9 cellular contexts compared by ENCODE assay signal in genomic region chr22:20859615-20860014, GRCh38. TPM values are rescaled to one million over a fixed set of nuclear protein-coding genes. Genes with fewer than 3 reads are reported as not detected.
A peak's percentile ranks its signal among the peaks of the same experiment; 100 is the strongest.
DNase-seq lines count a peak whose midpoint lies in the region; ATAC-seq lines count a peak whose summit lies in the region.
"Had no signal": no experiment of that assay in that cellular context is flagged by ENCODE, and none has a peak within 500 bp of the region (broad histone marks: within the 10 kb centered on the region; RNA-seq: fewer than 3 reads in every experiment).

No MANE protein-coding gene starts in this region.

- H3K27me3 ChIP-seq in iPS-18a (ENCODE audit: control insufficient read depth, insufficient read depth, low read length), result peaks cover 12% of the 10 kb centered on the region

- H3K9me3 ChIP-seq in iPS-18a (ENCODE audit: control insufficient read depth, low read depth, low read length), result no peaks in the 10 kb centered on the region

- H3K27ac ChIP-seq in iPS-18a (ENCODE audit: low read length), result no peak overlapping the region

- intact Hi-C loops in activated CD4-positive, alpha-beta memory T cell treated with anti-CD3 and anti-CD28 coated beads for 36 hours (cut with micrococcal nuclease), result no loop called here

- no peak for ATAC-seq in stimulated activated naive B cell treated with anti-CD40 and anti-IgM and Interleukin-4, amounts not matched to agents 10 μg/mL and 1 μg/mL and 100 μg/mL, for 72 hours (replicated peaks)

- peaks cover 4% of the 10 kb centered on the region for H3K36me3 Mint-ChIP-seq in activated CD4-positive, alpha-beta memory T cell treated with anti-CD3 and anti-CD28 coated beads for 36 hours
- H3K36me3 Mint-ChIP-seq in stimulated activated naive B cell treated with anti-CD40 and anti-IgM and Interleukin-4, amounts not matched to agents 10 μg/mL and 1 μg/mL and 100 μg/mL, for 72 hours, result peaks cover 10 to 22% of the 10 kb centered on the region in 2 donors

- H3K4me1 ChIP-seq in iPS-18a (ENCODE audit: control insufficient read depth, low read depth, low read length), result peaks cover 7% of the 10 kb centered on the region

- DNase-seq in NCI-H2227 (lab: John Stamatoyannopoulos, UW; ENCODE audit: unreplicated experiment) (peak; percentile 25), NCI-H2227 treated with DMSO at 0.1 percent for 48 hours (lab: John Stamatoyannopoulos, UW) (no peak), DMS114 treated with DMSO at 0.1 percent for 48 hours (lab: John Stamatoyannopoulos, UW; ENCODE audit: unreplicated experiment) (no peak), NCI-H2107 (lab: John Stamatoyannopoulos, UW) (no peak)
- no peak for DNase-seq in activated CD4-positive, alpha-beta memory T cell treated with anti-CD3 and anti-CD28 coated beads for 36 hours
- DNase-seq in stimulated activated naive B cell treated with anti-CD40 and anti-IgM and Interleukin-4, amounts not matched to agents 10 μg/mL and 1 μg/mL and 100 μg/mL, for 72 hours, result no peak
- no peak for DNase-seq in activated CD4-positive, alpha-beta T cell treated with anti-CD3 and anti-CD28 coated beads, Interleukin-2, amount 50 U/mL, for 4 hours
- DNase-seq: cortex of kidney had no signal

- H3K4me1 Mint-ChIP-seq in activated CD4-positive, alpha-beta memory T cell treated with anti-CD3 and anti-CD28 coated beads for 36 hours (ENCODE audit: low read depth), result peaks cover 48% of the 10 kb centered on the region
- H3K4me1 Mint-ChIP-seq in stimulated activated naive B cell treated with anti-CD40 and anti-IgM and Interleukin-4, amounts not matched to agents 10 μg/mL and 1 μg/mL and 100 μg/mL, for 72 hours, result peaks cover 26 to 49% of the 10 kb centered on the region in 2 donors

- peak overlapping the region; percentile 86 for H3K4me3 Mint-ChIP-seq in activated CD4-positive, alpha-beta memory T cell treated with anti-CD3 and anti-CD28 coated beads for 36 hours
- H3K4me3 Mint-ChIP-seq in stimulated activated naive B cell treated with anti-CD40 and anti-IgM and Interleukin-4, amounts not matched to agents 10 μg/mL and 1 μg/mL and 100 μg/mL, for 72 hours, result peak overlapping the region; percentile 82 to 83

- peak overlapping the region; percentile 85 for H3K4me3 ChIP-seq in iPS-18a (ENCODE audit: low read length)

- H3K9ac ChIP-seq in iPS-18a (ENCODE audit: low read length), result peak overlapping the region; percentile 53

- no peaks in the 10 kb centered on the region for H3K27me3 Mint-ChIP-seq in activated CD4-positive, alpha-beta memory T cell treated with anti-CD3 and anti-CD28 coated beads for 36 hours
- H3K27me3 Mint-ChIP-seq in stimulated activated naive B cell treated with anti-CD40 and anti-IgM and Interleukin-4, amounts not matched to agents 10 μg/mL and 1 μg/mL and 100 μg/mL, for 72 hours, result no peaks in the 10 kb centered on the region

- peak overlapping the region; percentile 45 for H3K27ac Mint-ChIP-seq in activated CD4-positive, alpha-beta memory T cell treated with anti-CD3 and anti-CD28 coated beads for 36 hours
- peak overlapping the region; percentile 83 for H3K27ac Mint-ChIP-seq in stimulated activated naive B cell treated with anti-CD40 and anti-IgM and Interleukin-4, amounts not matched to agents 10 μg/mL and 1 μg/mL and 100 μg/mL, for 72 hours

- CTCF ChIA-PET in activated CD4-positive, alpha-beta memory T cell treated with anti-CD3 and anti-CD28 coated beads for 36 hours (lab: Charles Lee), result no interaction called here

- no peaks in the 10 kb centered on the region for H3K9me3 Mint-ChIP-seq in activated CD4-positive, alpha-beta memory T cell treated with anti-CD3 and anti-CD28 coated beads for 36 hours
- H3K9me3 Mint-ChIP-seq in stimulated activated naive B cell treated with anti-CD40 and anti-IgM and Interleukin-4, amounts not matched to agents 10 μg/mL and 1 μg/mL and 100 μg/mL, for 72 hours, result no peaks in the 10 kb centered on the region

- POLR2A ChIA-PET in activated CD4-positive, alpha-beta memory T cell treated with anti-CD3 and anti-CD28 coated beads for 36 hours (lab: Charles Lee), result interaction anchor here (0.7 kb wide), 1 partner anchor 9 kb away, joined by 3 read pairs; no protein-coding TSS in a partner anchor

- no peaks in the 10 kb centered on the region for H3K36me3 ChIP-seq in iPS-18a (ENCODE audit: control insufficient read depth, low read depth, low read length)

RNA-seq across cellular contexts. Expression of gene SNAP29, which starts 0.8 kb away (rescaled TPM):
- 10 to 100 TPM; 28.2 to 29.1 TPM for total RNA-seq in activated CD4-positive, alpha-beta memory T cell treated with anti-CD3 and anti-CD28 coated beads for 36 hours

RNA-seq across cellular contexts. Expression of gene PI4KA, which starts 1.0 kb away (rescaled TPM):
- total RNA-seq in activated CD4-positive, alpha-beta memory T cell treated with anti-CD3 and anti-CD28 coated beads for 36 hours, result 10 to 100 TPM; 57.9 to 58.9 TPM

RNA-seq across cellular contexts. Expression of gene CRKL, which starts 57.6 kb away (rescaled TPM):
- 10 to 100 TPM; 65.1 to 65.7 TPM for total RNA-seq in activated CD4-positive, alpha-beta memory T cell treated with anti-CD3 and anti-CD28 coated beads for 36 hours
